9 cellular contexts compared by ENCODE assay signal in genomic region chr18:11872479-11873136, GRCh38. TPM values are rescaled to one million over a fixed set of nuclear protein-coding genes. Genes with fewer than 3 reads are reported as not detected.
DNase-seq lines count a peak whose midpoint lies in the region; ATAC-seq, FAIRE-seq and TF ChIP-seq lines count a peak whose summit lies in the region.
"Had no signal": no experiment of that assay in that cellular context is flagged by ENCODE, and none has a peak within 500 bp of the region (broad histone marks: within the 10 kb centered on the region; RNA-seq: fewer than 3 reads in every experiment).

No MANE protein-coding gene starts in this region.

- H3K4me3 ChIP-seq in GM12878 (no peak overlapping the region), lower lobe of right lung (no peak overlapping the region)

- H3K9ac ChIP-seq in GM12878 (ENCODE audit: control insufficient read depth, insufficient read depth, low read length): no peak overlapping the region

- no peaks in the 10 kb centered on the region for H4K20me1 ChIP-seq in GM12878 (ENCODE audit: control insufficient read depth, insufficient read depth)

- CTCF ChIA-PET in GM12878 (lab: Yijun Ruan, JAX): no interaction called here

- H3K79me2 ChIP-seq in GM12878 (ENCODE audit: control insufficient read depth, insufficient read depth, low read length): no peaks in the 10 kb centered on the region

- H3K9me3 ChIP-seq in GM12878 (replicated peaks; ENCODE audit: control insufficient read depth, insufficient read depth, low read length) (no peaks in the 10 kb centered on the region), lower lobe of right lung (no peaks in the 10 kb centered on the region)

- H3K27ac ChIP-seq in GM12878 (ENCODE audit: control insufficient read depth, insufficient read depth): no peak overlapping the region
- no peak overlapping the region for H3K27ac ChIP-seq in lower lobe of right lung

- TF ChIP-seq RAD21 in GM12878 (IDR thresholded peaks at IDR 0.05; ENCODE audit: insufficient read depth, low read depth, low read length): peak; percentile 54

- SMC1A ChIA-PET in GM12878 (lab: Charles Lee; ENCODE audit: uncharacterized antibody, unreplicated experiment): no interaction called here

- 40% methylated on average over 13 of the region's 13 CpGs for WGBS in GM12878 (ENCODE audit: insufficient coverage, insufficient replicate concordance, low lambda C conversion rate, missing lambda C conversion rate)

- ATAC-seq in GM12878: peak; percentile 76
- ATAC-seq in lower lobe of right lung: peak; percentile 71 to 85

- intact Hi-C loops in GM12878 (cut with micrococcal nuclease; ENCODE audit: unreplicated experiment) (loop anchor here (5.0 kb wide), 1 partner anchor 140 kb away; no protein-coding TSS in a partner anchor), lower lobe of right lung (cut with DNase I) (no loop called here)

- no peak overlapping the region for H3K4me2 ChIP-seq in GM12878 (ENCODE audit: control insufficient read depth, insufficient read depth)

- TF ChIP-seq CTCF in GM12878 (IDR thresholded peaks at IDR 0.05 in 2 of 3, conservative IDR thresholded peaks at IDR 0.05 in 1 of 3; ENCODE audit: control insufficient read depth in 2 of 3, extremely low read depth in 1 of 3, insufficient read depth in 1 of 3, low read depth in 3 of 3, low read length in 3 of 3) (peak; percentile 28 to 50 (median 36); a peak in 4 of 6 replicates), lower lobe of right lung (IDR thresholded peaks at IDR 0.05) (peak; percentile 40)

- TF ChIP-seq EP300 in GM12878 (IDR thresholded peaks at IDR 0.05; ENCODE audit: borderline replicate concordance in 1 of 2, control insufficient read depth in 1 of 2, low read depth in 2 of 2, low read length in 2 of 2): no peak

- H3K4me1 ChIP-seq in GM12878 (ENCODE audit: control insufficient read depth, insufficient read depth, low read length) (no peaks in the 10 kb centered on the region), lower lobe of right lung (no peaks in the 10 kb centered on the region)

- peak; percentile 24 for DNase-seq in NCI-H510A treated with DMSO at 0.1 percent for 48 hours (lab: John Stamatoyannopoulos, UW)
- DNase-seq in NCI-H510A (lab: John Stamatoyannopoulos, UW): no peak
- peak; percentile 68 for DNase-seq in M059J (ENCODE audit: low read depth)
- no peak for DNase-seq in GM12878 (ENCODE audit: low read depth, low spot score)
- no peak for DNase-seq in lower lobe of right lung
- DNase-seq in stimulated activated CD4-positive, alpha-beta T cell treated with anti-CD3 and anti-CD28 coated beads, Interleukin-2, amount 100 ng/mL, for 24 hours: no peak
- no peak for DNase-seq in activated effector memory CD4-positive, alpha-beta T cell treated with anti-CD3 and anti-CD28 coated beads, Interleukin-2, amount 50 U/mL, for 16 hours
- DNase-seq in NCI-H345 (lab: John Stamatoyannopoulos, UW): no peak
- DNase-seq: activated B cell treated with CpG ODN at 0.5 μM for 24 hours had no signal

- H2AFZ ChIP-seq in GM12878 (ENCODE audit: control insufficient read depth, low read depth, low read length): no peak overlapping the region

- RAD21 ChIA-PET in GM12878 (lab: Charles Lee; ENCODE audit: unreplicated experiment): interaction anchor here (0.5 kb wide), 1 partner anchor 142 kb away, joined by 3 read pairs; no protein-coding TSS in a partner anchor

- FAIRE-seq in GM12878 (lab: Jason Lieb, UNC): no peak

- POLR2A ChIA-PET in GM12878 (lab: Charles Lee): no interaction called here

- no TSS peak for BruUV-seq in GM12878 (replicated peaks; lab: Mats Ljungman, UMichigan)

- H3K27me3 ChIP-seq in GM12878 (replicated peaks in 1 of 2; ENCODE audit: control insufficient read depth in 2 of 2, insufficient read depth in 2 of 2, low read length in 1 of 2) (no peaks in the 10 kb centered on the region), lower lobe of right lung (ENCODE audit: low read depth) (no peaks in the 10 kb centered on the region)

- no peak for TF ChIP-seq POLR2A in GM12878 (IDR thresholded peaks at IDR 0.05; ENCODE audit: low read depth, low read length)

- no peaks in the 10 kb centered on the region for H3K36me3 ChIP-seq in GM12878 (ENCODE audit: control insufficient read depth in 2 of 2, insufficient read depth in 2 of 2, low read length in 1 of 2)
- peaks cover 8% of the 10 kb centered on the region for H3K36me3 ChIP-seq in lower lobe of right lung

- in situ Hi-C loops in GM12878 (cut with MboI): no loop called here

TF ChIP-seq in GM12878, 131 proteins besides CTCF, POLR2A, EP300 and RAD21:
- TF ChIP-seq SMC3 (IDR thresholded peaks at IDR 0.05; ENCODE audit: borderline replicate concordance, low read length) (peak; percentile 31), SREBF1 (IDR thresholded peaks at IDR 0.05; ENCODE audit: low read length) (no peak), YY1 (IDR thresholded peaks at IDR 0.05; ENCODE audit: low read depth, low read length) (0 out of 2 replicates have a peak, but pooled peaks have one; percentile 41)
TF ChIP-seq in GM12878: peak in this region for 2.

RNA-seq across cellular contexts. Expression of gene CHMP1B, which starts 21.4 kb away (rescaled TPM):
- 33.0 and 50.2 TPM in 2 replicates for total RNA-seq in M059J (2014; rRNA removed; shearing (Covaris generic))
- total RNA-seq in GM12878 (2013; cell fraction: nucleolus; rRNA removed): 23.6 and 24.0 TPM in 2 replicates
- total RNA-seq in GM12878 (2014; rRNA removed): 17.8 and 21.1 TPM in 2 replicates
- 19.0 and 19.9 TPM in 2 replicates for total RNA-seq in GM12878 (2014; rRNA removed; fragmentation: Illumina TruSeq; extraction: Trizol)
- 14.4 and 15.1 TPM in 2 replicates for total RNA-seq in GM12878 (2021)
- polyA plus RNA-seq in GM12878 (2011; ENCODE audit: low read depth): 10.6 TPM
- 20.4 and 25.7 TPM in 2 replicates for polyA plus RNA-seq in GM12878 (2011; rRNA removed)
- 17.4 and 20.5 TPM in 2 replicates for polyA plus RNA-seq in GM12878 (2011; cell fraction: cytosol; rRNA removed)
- 10.6 and 13.5 TPM in 2 replicates for polyA plus RNA-seq in GM12878 (2011; cell fraction: nucleus; rRNA removed)
- polyA plus RNA-seq in GM12878 (2012): 15.8 and 16.9 TPM in 2 replicates
- 15.4 and 18.1 TPM in 2 replicates for polyA plus RNA-seq in GM12878 (2014; fragmentation: Illumina TruSeq; extraction: Trizol)
- 10 to 100 TPM in 1 of 2 experiments, 1 to 10 TPM in 1; 8.5 to 12.1 TPM for polyA plus RNA-seq in GM12878 (2014; fragmentation: Nextera tagmentation; extraction: Ambion mirVana)
- 17.4 and 20.1 TPM in 2 replicates for polyA plus RNA-seq in GM12878 (2014; rRNA removed)
- polyA plus RNA-seq in GM12878 (2016; fragmentation: Nextera tagmentation; extraction: Ambion mirVana): 10 to 100 TPM; 22.0 to 24.0 TPM
- 13.7 and 15.6 TPM in 2 replicates for polyA minus RNA-seq in GM12878 (2011; rRNA and poly(A)+ RNA removed)
- polyA minus RNA-seq in GM12878 (2011; cell fraction: cytosol; rRNA and poly(A)+ RNA removed): 6.0 and 9.0 TPM in 2 replicates
- polyA minus RNA-seq in GM12878 (2011; cell fraction: nucleus; rRNA and poly(A)+ RNA removed): 8.1 and 9.9 TPM in 2 replicates
- 39.4 TPM for total RNA-seq in lower lobe of right lung

RNA-seq across cellular contexts. Expression of gene MPPE1, which starts 35.5 kb away (rescaled TPM):
- 34.7 and 35.9 TPM in 2 replicates for total RNA-seq in M059J (2014; rRNA removed; shearing (Covaris generic))
- 62.0 and 65.4 TPM in 2 replicates for total RNA-seq in GM12878 (2013; cell fraction: nucleolus; rRNA removed)
- total RNA-seq in GM12878 (2014; rRNA removed): 24.9 and 26.4 TPM in 2 replicates
- total RNA-seq in GM12878 (2014; rRNA removed; fragmentation: Illumina TruSeq; extraction: Trizol): 14.5 and 17.5 TPM in 2 replicates
- total RNA-seq in GM12878 (2021): 24.0 and 31.5 TPM in 2 replicates
- 12.3 TPM for polyA plus RNA-seq in GM12878 (2011; ENCODE audit: low read depth)
- 32.3 and 33.5 TPM in 2 replicates for polyA plus RNA-seq in GM12878 (2011; rRNA removed)
- polyA plus RNA-seq in GM12878 (2011; cell fraction: cytosol; rRNA removed): 16.8 and 24.6 TPM in 2 replicates
- polyA plus RNA-seq in GM12878 (2011; cell fraction: nucleus; rRNA removed): 75.7 and 80.6 TPM in 2 replicates
- polyA plus RNA-seq in GM12878 (2012): 14.2 and 17.6 TPM in 2 replicates
- polyA plus RNA-seq in GM12878 (2014; fragmentation: Illumina TruSeq; extraction: Trizol): 18.6 and 19.5 TPM in 2 replicates
- polyA plus RNA-seq in GM12878 (2014; fragmentation: Nextera tagmentation; extraction: Ambion mirVana): 10 to 100 TPM; 13.8 to 15.6 TPM
- 27.7 and 33.6 TPM in 2 replicates for polyA plus RNA-seq in GM12878 (2014; rRNA removed)
- 10 to 100 TPM; 30.3 to 34.5 TPM for polyA plus RNA-seq in GM12878 (2016; fragmentation: Nextera tagmentation; extraction: Ambion mirVana)
- polyA minus RNA-seq in GM12878 (2011; rRNA and poly(A)+ RNA removed): 22.8 and 26.5 TPM in 2 replicates
- polyA minus RNA-seq in GM12878 (2011; cell fraction: cytosol; rRNA and poly(A)+ RNA removed): 7.2 and 12.5 TPM in 2 replicates
- polyA minus RNA-seq in GM12878 (2011; cell fraction: nucleus; rRNA and poly(A)+ RNA removed): 21.8 and 43.2 TPM in 2 replicates
- total RNA-seq in lower lobe of right lung: 62.1 TPM

Comparison
In these comparisons a context has a peak if more than half of its experiments do, and no peak if none do; other contexts are left out.
1. DNase-seq: peak in NCI-H510A treated with DMSO at 0.1 percent for 48 hours (single experiment) and M059J (single experiment); none in NCI-H510A (single experiment), GM12878 (single experiment), lower lobe of right lung (single experiment), stimulated activated CD4-positive, alpha-beta T cell treated with anti-CD3 and anti-CD28 coated beads, Interleukin-2, amount 100 ng/mL, for 24 hours (0 of 2), activated effector memory CD4-positive, alpha-beta T cell treated with anti-CD3 and anti-CD28 coated beads, Interleukin-2, amount 50 U/mL, for 16 hours (single experiment) and NCI-H345 (single experiment).